In the genomic region with DNA sequence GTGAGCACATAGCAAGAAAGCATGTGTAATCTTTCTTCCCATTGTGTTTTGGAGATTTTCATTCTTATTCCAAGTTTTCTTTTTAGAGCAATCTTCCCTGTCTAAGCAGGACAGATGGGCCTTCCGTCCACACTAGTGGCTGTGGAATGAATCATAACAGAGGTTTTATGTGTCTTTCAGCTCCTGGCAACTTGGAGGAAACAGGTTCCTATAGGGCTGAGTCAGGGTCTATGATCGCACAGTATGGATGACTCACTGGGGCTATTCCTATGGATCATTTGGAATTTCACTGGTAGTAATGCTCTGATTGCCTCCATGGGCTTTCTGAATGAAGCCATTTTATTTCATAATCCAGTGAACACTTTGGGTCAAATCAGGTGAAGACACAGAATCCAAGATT, we compare ENCODE assay signal across 15 cellular contexts. TPM values are rescaled to one million over a fixed set of nuclear protein-coding genes. Genes with fewer than 3 reads are reported as not detected.
DNase-seq lines count a peak whose midpoint lies in the region; ATAC-seq and TF ChIP-seq lines count a peak whose summit lies in the region.
"Had no signal": no experiment of that assay in that cellular context is flagged by ENCODE, and none has a peak within 500 bp of the region (broad histone marks: within the 10 kb centered on the region; RNA-seq: fewer than 3 reads in every experiment).

No MANE protein-coding gene starts in this region.

- H3K9me2 ChIP-seq in HCT116 (ENCODE audit: insufficient read depth), result no peaks in the 10 kb centered on the region
- H3K9me2 ChIP-seq in SK-N-SH, result no peaks in the 10 kb centered on the region

- H3K27ac Mint-ChIP-seq in activated CD4-positive, alpha-beta memory T cell treated with anti-CD3 and anti-CD28 coated beads, Interleukin-2, amount 10 ng/mL, durations not matched to agents 7 days and 5 days, result no peak overlapping the region
- no peak overlapping the region for H3K27ac Mint-ChIP-seq in Calu3 (ENCODE audit: unreplicated experiment)
- H3K27ac Mint-ChIP-seq: H9, IgD-negative memory B cell, nephron had no signal

- H3K9ac ChIP-seq in HCT116 (ENCODE audit: low read length) (no peak overlapping the region), SK-N-SH (peak overlapping the region; percentile 16; the same call in 1 of the 2 replicates), smooth muscle cell (ENCODE audit: low read depth) (peak overlapping the region; percentile 77)

- H3K4me2 ChIP-seq in HCT116 (ENCODE audit: low read length) (peak overlapping the region; percentile 9; the same call in 1 of the 2 replicates), SK-N-SH (peak overlapping the region; percentile 4; the same call in 1 of the 2 replicates), smooth muscle cell (no peak overlapping the region)

- H3K4me1 Mint-ChIP-seq in activated CD4-positive, alpha-beta memory T cell treated with anti-CD3 and anti-CD28 coated beads, Interleukin-2, amount 10 ng/mL, durations not matched to agents 7 days and 5 days, result no peaks in the 10 kb centered on the region
- H3K4me1 Mint-ChIP-seq in Calu3 (ENCODE audit: low read depth, unreplicated experiment), result no peaks in the 10 kb centered on the region
- H3K4me1 Mint-ChIP-seq: IgD-negative memory B cell, nephron had no signal

- TF ChIP-seq RAD21 in HCT116 (IDR thresholded peaks at IDR 0.05; ENCODE audit: low read depth), result no peak
- TF ChIP-seq RAD21 in SK-N-SH (IDR thresholded peaks at IDR 0.05; ENCODE audit: low read length), result no peak

- H3K36me3 Mint-ChIP-seq in activated CD4-positive, alpha-beta memory T cell treated with anti-CD3 and anti-CD28 coated beads, Interleukin-2, amount 10 ng/mL, durations not matched to agents 7 days and 5 days (ENCODE audit: low read depth), result no peaks in the 10 kb centered on the region
- H3K36me3 Mint-ChIP-seq in Calu3 (ENCODE audit: insufficient read depth, unreplicated experiment), result no peaks in the 10 kb centered on the region
- H3K36me3 Mint-ChIP-seq: IgD-negative memory B cell had no signal

- no peaks in the 10 kb centered on the region for H3K27me3 ChIP-seq in HCT116 (ENCODE audit: insufficient read depth, low read length)
- H3K27me3 ChIP-seq in SK-N-SH (ENCODE audit: insufficient read depth), result no peaks in the 10 kb centered on the region
- no peaks in the 10 kb centered on the region for H3K27me3 ChIP-seq in smooth muscle cell (ENCODE audit: low read depth)
- H3K27me3 ChIP-seq: testis had no signal

- BruUV-seq in HCT116 (replicated peaks; lab: Mats Ljungman, UMichigan) (no TSS peak), Calu3 (replicated peaks; lab: Mats Ljungman, UMichigan) (no TSS peak)

- H3F3A ChIP-seq in SK-N-SH (replicated peaks; ENCODE audit: insufficient read depth) (peaks cover 9% of the 10 kb centered on the region), smooth muscle cell (ENCODE audit: low read depth) (no peaks in the 10 kb centered on the region)

- peak in 1 of 2 experiments; percentile 53; a peak in 1 of 4 replicates for TF ChIP-seq EP300 in SK-N-SH (IDR thresholded peaks at IDR 0.05; ENCODE audit: borderline replicate concordance in 1 of 2, low read depth in 1 of 2, low read length in 1 of 2)

- DNase-seq in HCT116 (ENCODE audit: low read depth, low spot score), result peak; percentile 2
- DNase-seq in SK-N-SH, result no peak
- peak; percentile 28 for DNase-seq in fibroblast of pulmonary artery (ENCODE audit: low read depth)
- DNase-seq in smooth muscle cell (lab: John Stamatoyannopoulos, UW; ENCODE audit: unreplicated experiment), result no peak
- no peak for DNase-seq in activated CD4-positive, alpha-beta memory T cell treated with anti-CD3 and anti-CD28 coated beads, Interleukin-2, amount 10 ng/mL, durations not matched to agents 7 days and 5 days
- DNase-seq in Calu3, result no peak
- DNase-seq: H9, NCI-H1694, small intestine, T-helper 1 cell, testis had no signal

- H2AFZ ChIP-seq in HCT116 (ENCODE audit: low read depth, low read length, poor library complexity, severe bottlenecking) (no peak overlapping the region), SK-N-SH (ENCODE audit: low read depth) (0 out of 2 replicates have a peak overlapping the region, but pooled peaks have one; percentile 45), smooth muscle cell (ENCODE audit: low read depth) (peak overlapping the region; percentile 5)

- CTCF ChIA-PET in HCT116 (lab: Charles Lee), result no interaction called here
- CTCF ChIA-PET in SK-N-SH (lab: Yijun Ruan, JAX), result no interaction called here
- CTCF ChIA-PET in activated CD4-positive, alpha-beta memory T cell treated with anti-CD3 and anti-CD28 coated beads, Interleukin-2, amount 10 ng/mL, durations not matched to agents 7 days and 5 days (lab: Charles Lee), result no interaction called here
- CTCF ChIA-PET in Calu3 (lab: Charles Lee), result no interaction called here

- 9% methylated on average over 2 of the region's 2 CpGs for WGBS in SK-N-SH (ENCODE audit: low lambda C conversion rate)
- WGBS in smooth muscle cell (ENCODE audit: low lambda C conversion rate), result 36% methylated on average over 2 of the region's 2 CpGs

- H3K9me3 ChIP-seq in HCT116 (ENCODE audit: control insufficient read depth in 1 of 2, insufficient read depth in 1 of 2, low read depth in 1 of 2, low read length in 2 of 2) (no peaks in the 10 kb centered on the region), SK-N-SH (no peaks in the 10 kb centered on the region), smooth muscle cell (replicated peaks; ENCODE audit: low read depth) (no peaks in the 10 kb centered on the region)
- H3K9me3 ChIP-seq: testis had no signal

- RAD21 ChIA-PET in HCT116 (lab: Charles Lee; ENCODE audit: low non-redundant PET in 1 of 2, low total read pairs in 2 of 2, uncharacterized antibody in 2 of 2, unreplicated experiment in 2 of 2), result no interaction called here

- H3K4me1 ChIP-seq in HCT116 (ENCODE audit: control insufficient read depth in 1 of 2, insufficient read depth in 2 of 2, low read length in 2 of 2), result peaks cover 0 to 6% of the 10 kb centered on the region in 2 experiments; a peak in 2 of 4 replicates
- H3K4me1 ChIP-seq in SK-N-SH (ENCODE audit: control insufficient read depth in 1 of 2, insufficient read depth in 2 of 2, low read depth in 1 of 2, low read length in 1 of 2), result no peaks in the 10 kb centered on the region
- no peaks in the 10 kb centered on the region for H3K4me1 ChIP-seq in smooth muscle cell (ENCODE audit: low read depth)
- H3K4me1 ChIP-seq: testis had no signal

- intact Hi-C loops in HCT116 (cut with micrococcal nuclease), result no loop called here
- intact Hi-C loops in Calu3 (cut with micrococcal nuclease; ENCODE audit: unreplicated experiment), result no loop called here

- H3K36me3 ChIP-seq in HCT116 (ENCODE audit: control insufficient read depth in 1 of 2, insufficient read depth in 2 of 2, low read length in 2 of 2) (no peaks in the 10 kb centered on the region), SK-N-SH (replicated peaks in 1 of 2; ENCODE audit: control insufficient read depth in 1 of 2, insufficient read depth in 2 of 2, low read length in 1 of 2) (peaks cover 0 to 2% of the 10 kb centered on the region in 2 experiments), smooth muscle cell (ENCODE audit: low read depth) (no peaks in the 10 kb centered on the region)

- no peak for TF ChIP-seq CTCF in HCT116 (IDR thresholded peaks at IDR 0.05 in 2 of 3, conservative IDR thresholded peaks at IDR 0.05 in 1 of 3; ENCODE audit: borderline replicate concordance in 1 of 3, insufficient read depth in 1 of 3, low read depth in 2 of 3, low read length in 2 of 3)
- no peak for TF ChIP-seq CTCF in SK-N-SH (IDR thresholded peaks at IDR 0.05)
- TF ChIP-seq CTCF in fibroblast of pulmonary artery (IDR thresholded peaks at IDR 0.05; ENCODE audit: low read length, missing control alignments), result no peak
- TF ChIP-seq CTCF in smooth muscle cell (IDR thresholded peaks at IDR 0.05; ENCODE audit: borderline replicate concordance, insufficient read depth, poor library complexity, severe bottlenecking), result no peak
- TF ChIP-seq CTCF in Calu3 (IDR thresholded peaks at IDR 0.05; ENCODE audit: unreplicated experiment), result no peak

- no peak for TF ChIP-seq POLR2A in HCT116 (IDR thresholded peaks at IDR 0.05; ENCODE audit: borderline replicate concordance, extremely low read depth, insufficient read depth, insufficient read length)

- no peak overlapping the region for H3K4me3 Mint-ChIP-seq in activated CD4-positive, alpha-beta memory T cell treated with anti-CD3 and anti-CD28 coated beads, Interleukin-2, amount 10 ng/mL, durations not matched to agents 7 days and 5 days
- H3K4me3 Mint-ChIP-seq in Calu3 (ENCODE audit: low read depth, unreplicated experiment), result no peak overlapping the region
- H3K4me3 Mint-ChIP-seq: H9, IgD-negative memory B cell, nephron had no signal

- no peaks in the 10 kb centered on the region for H3K27me3 Mint-ChIP-seq in activated CD4-positive, alpha-beta memory T cell treated with anti-CD3 and anti-CD28 coated beads, Interleukin-2, amount 10 ng/mL, durations not matched to agents 7 days and 5 days
- H3K27me3 Mint-ChIP-seq in Calu3 (ENCODE audit: unreplicated experiment), result no peaks in the 10 kb centered on the region
- H3K27me3 Mint-ChIP-seq: IgD-negative memory B cell had no signal

- H3K27ac ChIP-seq in HCT116 (ENCODE audit: low read depth, low read length) (no peak overlapping the region), SK-N-SH (ENCODE audit: low read depth in 2 of 2, low read length in 1 of 2) (peak overlapping the region in 1 of 2 experiments; percentile 76; a peak in 2 of 4 replicates), smooth muscle cell (ENCODE audit: low read depth) (peak overlapping the region; percentile 93)
- H3K27ac ChIP-seq: testis had no signal

- H4K20me1 ChIP-seq in HCT116 (ENCODE audit: insufficient read depth) (no peaks in the 10 kb centered on the region), SK-N-SH (ENCODE audit: insufficient read depth) (no peaks in the 10 kb centered on the region), smooth muscle cell (ENCODE audit: low read depth) (no peaks in the 10 kb centered on the region)

- no peaks in the 10 kb centered on the region for H3K9me3 Mint-ChIP-seq in activated CD4-positive, alpha-beta memory T cell treated with anti-CD3 and anti-CD28 coated beads, Interleukin-2, amount 10 ng/mL, durations not matched to agents 7 days and 5 days
- H3K9me3 Mint-ChIP-seq in Calu3 (ENCODE audit: low read depth, unreplicated experiment), result peaks cover 2% of the 10 kb centered on the region
- H3K9me3 Mint-ChIP-seq: IgD-negative memory B cell had no signal

- H3K79me2 ChIP-seq in HCT116 (ENCODE audit: insufficient read depth, low read length) (no peaks in the 10 kb centered on the region), SK-N-SH (ENCODE audit: insufficient read depth) (no peaks in the 10 kb centered on the region), smooth muscle cell (ENCODE audit: low read depth) (no peaks in the 10 kb centered on the region)

- H3K4me3 ChIP-seq in HCT116 (replicated peaks in 1 of 2; ENCODE audit: low read depth in 1 of 2, low read length in 2 of 2) (no peak overlapping the region), SK-N-SH (ENCODE audit: low read depth in 2 of 2, low read length in 1 of 2) (no peak overlapping the region), fibroblast of pulmonary artery (replicated peaks; ENCODE audit: low read depth, low read length) (no peak overlapping the region), smooth muscle cell (no peak overlapping the region)
- H3K4me3 ChIP-seq: testis had no signal

- POLR2A ChIA-PET in HCT116 (lab: Charles Lee) (no interaction called here), SK-N-SH (lab: Yijun Ruan, JAX) (no interaction called here)
- POLR2A ChIA-PET in activated CD4-positive, alpha-beta memory T cell treated with anti-CD3 and anti-CD28 coated beads, Interleukin-2, amount 10 ng/mL, durations not matched to agents 7 days and 5 days (lab: Charles Lee), result no interaction called here

- ATAC-seq in HCT116 (0 out of 2 replicates have a peak, but pooled peaks have one; percentile 40), GM18502 (IDR thresholded peaks at IDR 0.05; ENCODE audit: poor library complexity, unreplicated experiment) (no peak)

RNA-seq across cellular contexts. Expression of gene CBLL2, which starts 51.8 kb away (rescaled TPM):
- not detected for total RNA-seq in HCT116 (2021; ENCODE audit: unreplicated experiment)
- not detected in 2 replicates for polyA plus RNA-seq in HCT116 (2012)
- not detected in 2 replicates for polyA plus RNA-seq in SK-N-SH (2012; rRNA removed)
- polyA plus RNA-seq in SK-N-SH (2012; cell fraction: cytosol; rRNA removed), result not detected in 2 replicates
- polyA plus RNA-seq in SK-N-SH (2012; cell fraction: nucleus; rRNA removed), result 0.02 TPM in 1 of 2 replicates, not detected in the other
- total RNA-seq in smooth muscle cell, result not detected in 2 replicates
- not detected in 2 replicates for polyA plus RNA-seq in smooth muscle cell
- not detected for total RNA-seq in activated CD4-positive, alpha-beta memory T cell treated with anti-CD3 and anti-CD28 coated beads, Interleukin-2, amount 10 ng/mL, durations not matched to agents 7 days and 5 days
- total RNA-seq in Calu3 (2022), result not detected in 2 replicates
- total RNA-seq: cardiac septum, H9 had no signal
- polyA plus RNA-seq: IgD-negative memory B cell, small intestine had no signal

Comparison
In these comparisons a context has a peak if more than half of its experiments do, and no peak if none do; other contexts are left out.
1. DNase-seq: peak in HCT116 (single experiment) and fibroblast of pulmonary artery (single experiment); none in SK-N-SH (single experiment), smooth muscle cell (single experiment), activated CD4-positive, alpha-beta memory T cell treated with anti-CD3 and anti-CD28 coated beads, Interleukin-2, amount 10 ng/mL, durations not matched to agents 7 days and 5 days (single experiment) and Calu3 (single experiment).
2. Of the 11 proteins assayed by ChIP-seq in both SK-N-SH and HCT116: peak only in SK-N-SH: JUND; only in HCT116: none; in both: none; in neither: 10.